Comparison of ENCODE assay signal across 8 cellular contexts in genomic region chr6:149863596-149863845, GRCh38. TPM values are rescaled to one million over a fixed set of nuclear protein-coding genes. Genes with fewer than 3 reads are reported as not detected.
DNase-seq lines count a peak whose midpoint lies in the region; TF ChIP-seq lines count a peak whose summit lies in the region.

No MANE protein-coding gene starts in this region.

- H3K36me3 ChIP-seq in KMS-11 (ENCODE audit: insufficient read depth) (no peaks in the 10 kb centered on the region), neuron (ENCODE audit: insufficient read depth, low read length) (no peaks in the 10 kb centered on the region)

- H3K27me3 Mint-ChIP-seq in activated naive CD4-positive, alpha-beta T cell treated with anti-CD3 and anti-CD28 coated beads, Interleukin-2, amount 10 ng/mL, durations not matched to agents 7 days and 5 days: peaks cover 40% of the 10 kb centered on the region

- peaks cover 17% of the 10 kb centered on the region for H3K4me1 Mint-ChIP-seq in activated naive CD4-positive, alpha-beta T cell treated with anti-CD3 and anti-CD28 coated beads, Interleukin-2, amount 10 ng/mL, durations not matched to agents 7 days and 5 days

- H3K4me3 ChIP-seq in KMS-11 (IDR thresholded peaks at IDR 0.05; ENCODE audit: insufficient read depth, low read depth, low read length): no peak overlapping the region
- peak overlapping the region; percentile 53 to 88 (median 75) for H3K4me3 ChIP-seq in dorsolateral prefrontal cortex
- peak overlapping the region; percentile 69 for H3K4me3 ChIP-seq in neuron (ENCODE audit: low read length)

- H3K36me3 Mint-ChIP-seq in activated naive CD4-positive, alpha-beta T cell treated with anti-CD3 and anti-CD28 coated beads, Interleukin-2, amount 10 ng/mL, durations not matched to agents 7 days and 5 days: no peaks in the 10 kb centered on the region

- CTCF ChIA-PET in activated naive CD4-positive, alpha-beta T cell treated with anti-CD3 and anti-CD28 coated beads, Interleukin-2, amount 10 ng/mL, durations not matched to agents 7 days and 5 days (lab: Charles Lee): interaction anchor here (1.1 to 3.3 kb wide), 4 partner anchors 9 to 140 kb away, joined by 3 to 12 read pairs (median 3); no protein-coding TSS in a partner anchor

- H3K27me3 ChIP-seq in KMS-11 (ENCODE audit: insufficient read depth, low read depth): no peaks in the 10 kb centered on the region
- no peaks in the 10 kb centered on the region for H3K27me3 ChIP-seq in dorsolateral prefrontal cortex
- no peaks in the 10 kb centered on the region for H3K27me3 ChIP-seq in neuron (ENCODE audit: insufficient read depth, low read length)

- H3K9me3 Mint-ChIP-seq in activated naive CD4-positive, alpha-beta T cell treated with anti-CD3 and anti-CD28 coated beads, Interleukin-2, amount 10 ng/mL, durations not matched to agents 7 days and 5 days: no peaks in the 10 kb centered on the region

- TF ChIP-seq CTCF in KMS-11 (conservative IDR thresholded peaks at IDR 0.05; ENCODE audit: low read depth, low read length): no peak
- TF ChIP-seq CTCF in dorsolateral prefrontal cortex (IDR thresholded peaks at IDR 0.05 in 54 of 56, conservative IDR thresholded peaks at IDR 0.05 in 2 of 56; ENCODE audit: low read depth in 1 of 56, partially characterized antibody in 56 of 56): peak in 2 of 56 donors; percentile 1 to 4

- peak overlapping the region; percentile 42 for H3K4me3 Mint-ChIP-seq in activated naive CD4-positive, alpha-beta T cell treated with anti-CD3 and anti-CD28 coated beads, Interleukin-2, amount 10 ng/mL, durations not matched to agents 7 days and 5 days

- peak overlapping the region; percentile 35; the same call in 1 of the 2 replicates for H3K9ac ChIP-seq in KMS-11

- H3K4me1 ChIP-seq in KMS-11 (ENCODE audit: low read depth, poor library complexity, severe bottlenecking) (peaks cover 7% of the 10 kb centered on the region), neuron (ENCODE audit: insufficient read depth, low read length) (peaks cover 24% of the 10 kb centered on the region)

- no peak overlapping the region for H3K27ac Mint-ChIP-seq in activated naive CD4-positive, alpha-beta T cell treated with anti-CD3 and anti-CD28 coated beads, Interleukin-2, amount 10 ng/mL, durations not matched to agents 7 days and 5 days

- H3K9me3 ChIP-seq in neuron (ENCODE audit: low read length): no peaks in the 10 kb centered on the region

- H2AFZ ChIP-seq in KMS-11 (ENCODE audit: low read depth) (peak overlapping the region; percentile 97), neuron (ENCODE audit: low read depth, low read length) (peak overlapping the region; percentile 90)

- H3K4me2 ChIP-seq in KMS-11: peak overlapping the region; percentile 52; the same call in 1 of the 2 replicates

- H3K27ac ChIP-seq in KMS-11 (peak overlapping the region; percentile 32; the same call in 1 of the 2 replicates), dorsolateral prefrontal cortex (peak overlapping the region; percentile 73 to 98 (median 94))

- H4K20me1 ChIP-seq in KMS-11 (ENCODE audit: insufficient read depth): no peaks in the 10 kb centered on the region

- DNase-seq in activated naive CD4-positive, alpha-beta T cell treated with anti-CD3 and anti-CD28 coated beads, Interleukin-2, amount 10 ng/mL, durations not matched to agents 7 days and 5 days: no peak
- no peak for DNase-seq in activated naive CD4-positive, alpha-beta T cell (lab: John Stamatoyannopoulos, UW)
- peak in 1 of 10 donors; percentile 14 for DNase-seq in dorsolateral prefrontal cortex
- DNase-seq in Ammon's horn (ENCODE audit: low spot score): no peak
- DNase-seq in NCI-H748 treated with DMSO at 0.1 percent for 48 hours (lab: John Stamatoyannopoulos, UW): no peak
- no peak for DNase-seq in middle frontal gyrus (ENCODE audit: extremely low spot score, low spot score)

- intact Hi-C loops in dorsolateral prefrontal cortex (cut with DNase I): loop anchor here (5.0 to 10.0 kb wide), 6 partner anchors 116 to 319 kb away; partner anchors contain the start of genes NUP43 (in 2 of the 2), PCMT1 (in 2 of the 2), GINM1 (in 1 of the 2) and LATS1 (in 1 of the 2)

- no peaks in the 10 kb centered on the region for H3K79me2 ChIP-seq in KMS-11 (ENCODE audit: insufficient read depth, low read depth)

RNA-seq across cellular contexts. Expression of gene LRP11, which starts 0.6 kb away (rescaled TPM):
- total RNA-seq in dorsolateral prefrontal cortex: 10 to 100 TPM; 36.7 to 71.1 (median 58.3) TPM

RNA-seq across cellular contexts. Expression of gene RAET1E, which starts 34.4 kb away (rescaled TPM):
- 1 to 10 TPM in 2 of 120 experiments, under 1 TPM in 21, not detected in 97; 0.21 to 1.4 (median 0.52) TPM for total RNA-seq in dorsolateral prefrontal cortex

RNA-seq across cellular contexts. Expression of gene RAET1G, which starts 59.4 kb away (rescaled TPM):
- 1 to 10 TPM in 2 of 120 experiments, under 1 TPM in 15, not detected in 103; 0.42 to 1.3 (median 0.59) TPM for total RNA-seq in dorsolateral prefrontal cortex
